Comparison of ENCODE assay signal across 1 cellular context in the genomic region with DNA sequence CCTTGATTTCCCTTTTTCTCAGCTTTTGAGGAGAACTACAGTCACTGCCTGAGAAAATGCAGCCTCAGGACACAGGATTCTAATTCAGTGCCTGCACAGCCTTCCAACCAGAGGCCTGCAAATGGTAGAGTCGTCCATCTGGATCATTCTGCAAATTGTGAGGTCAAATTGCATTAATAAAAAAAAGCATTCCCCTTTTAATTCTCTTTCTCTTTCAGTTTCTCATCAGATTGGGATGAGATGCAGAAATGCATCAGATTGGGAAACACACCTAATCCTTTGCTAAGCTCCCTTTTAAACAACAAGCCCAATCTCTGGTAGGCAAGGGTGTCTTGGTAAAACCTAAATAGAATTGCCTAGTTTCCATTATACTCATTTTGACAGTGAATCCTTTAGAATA.
TF ChIP-seq lines count a peak whose summit lies in the region.

No MANE protein-coding gene starts in this region.

TF ChIP-seq in IMR-90, 13 proteins besides CTCF, POLR2A, EP300 and RAD21 (continued from another document):
- TF ChIP-seq, protein P1, sequence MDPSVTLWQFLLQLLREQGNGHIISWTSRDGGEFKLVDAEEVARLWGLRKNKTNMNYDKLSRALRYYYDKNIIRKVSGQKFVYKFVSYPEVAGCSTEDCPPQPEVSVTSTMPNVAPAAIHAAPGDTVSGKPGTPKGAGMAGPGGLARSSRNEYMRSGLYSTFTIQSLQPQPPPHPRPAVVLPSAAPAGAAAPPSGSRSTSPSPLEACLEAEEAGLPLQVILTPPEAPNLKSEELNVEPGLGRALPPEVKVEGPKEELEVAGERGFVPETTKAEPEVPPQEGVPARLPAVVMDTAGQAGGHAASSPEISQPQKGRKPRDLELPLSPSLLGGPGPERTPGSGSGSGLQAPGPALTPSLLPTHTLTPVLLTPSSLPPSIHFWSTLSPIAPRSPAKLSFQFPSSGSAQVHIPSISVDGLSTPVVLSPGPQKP (IDR thresholded peaks at IDR 0.05; ENCODE audit: borderline replicate concordance, low read depth, low read length) = no peak
- TF ChIP-seq RCOR1 (IDR thresholded peaks at IDR 0.05; ENCODE audit: insufficient replicate concordance, low read length) = no peak
TF ChIP-seq in IMR-90: peak in this region for 0.
